10 cellular contexts compared by ENCODE assay signal in the genomic region with DNA sequence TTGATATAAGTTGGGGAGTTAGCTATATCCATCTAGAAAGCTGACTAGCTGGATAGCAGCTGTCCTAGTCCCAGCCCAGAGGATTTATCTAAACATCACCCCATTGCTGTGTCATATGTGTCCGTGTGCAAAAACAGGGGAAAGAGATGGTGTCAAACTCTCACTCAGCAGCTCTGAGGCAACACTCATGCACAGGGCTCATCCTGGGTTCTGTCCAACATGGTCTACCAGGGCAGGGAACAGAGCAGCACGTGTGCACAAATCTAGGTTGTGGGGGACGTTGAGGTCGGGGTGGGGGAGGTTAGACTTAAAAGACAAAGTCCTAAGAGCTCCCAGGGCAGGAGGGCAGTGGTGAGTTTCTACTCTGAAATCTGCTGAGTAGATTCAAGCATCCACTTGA. TPM values are rescaled to one million over a fixed set of nuclear protein-coding genes. Genes with fewer than 3 reads are reported as not detected.
DNase-seq lines count a peak whose midpoint lies in the region; ATAC-seq, FAIRE-seq and TF ChIP-seq lines count a peak whose summit lies in the region.
"Had no signal": no experiment of that assay in that cellular context is flagged by ENCODE, and none has a peak within 500 bp of the region (broad histone marks: within the 10 kb centered on the region; RNA-seq: fewer than 3 reads in every experiment).

No MANE protein-coding gene starts in this region.

- H3K4me3 Mint-ChIP-seq in activated CD8-positive, alpha-beta T cell treated with anti-CD3 and anti-CD28 coated beads for 36 hours: no peak overlapping the region
- H3K4me3 Mint-ChIP-seq in activated CD8-positive, alpha-beta T cell treated with anti-CD3 and anti-CD28 coated beads, Interleukin-2, amount 10 ng/mL, durations not matched to agents 7 days and 5 days: no peak overlapping the region

- no peak overlapping the region for H3K4me3 ChIP-seq in GM12878
- H3K4me3 ChIP-seq in left lung: no peak overlapping the region
- H3K4me3 ChIP-seq in suprapubic skin: no peak overlapping the region
- H3K4me3 ChIP-seq: mucosa of descending colon had no signal

- H3K9me3 ChIP-seq in GM12878 (replicated peaks; ENCODE audit: control insufficient read depth, insufficient read depth, low read length) (no peaks in the 10 kb centered on the region), left lung (no peaks in the 10 kb centered on the region), suprapubic skin (no peaks in the 10 kb centered on the region)
- H3K9me3 ChIP-seq: mucosa of descending colon had no signal

- WGBS in GM12878 (ENCODE audit: insufficient coverage, insufficient replicate concordance, low lambda C conversion rate, missing lambda C conversion rate): 73% methylated on average over 4 of the region's 4 CpGs
- WGBS in suprapubic skin: 70% methylated on average over 4 of the region's 4 CpGs

- intact Hi-C loops in activated CD8-positive, alpha-beta T cell treated with anti-CD3 and anti-CD28 coated beads for 36 hours (cut with micrococcal nuclease): no loop called here
- intact Hi-C loops in GM12878 (cut with micrococcal nuclease; ENCODE audit: unreplicated experiment): no loop called here
- intact Hi-C loops in left lung (cut with DNase I): no loop called here

- H3K79me2 ChIP-seq in GM12878 (ENCODE audit: control insufficient read depth, insufficient read depth, low read length): no peaks in the 10 kb centered on the region

- no peak for DNase-seq in activated CD8-positive, alpha-beta T cell treated with anti-CD3 and anti-CD28 coated beads for 36 hours
- no peak for DNase-seq in activated CD8-positive, alpha-beta T cell treated with anti-CD3 and anti-CD28 coated beads, Interleukin-2, amount 10 ng/mL, durations not matched to agents 7 days and 5 days
- DNase-seq in GM12878 (ENCODE audit: low read depth, low spot score): no peak
- no peak for DNase-seq in left lung
- DNase-seq in suprapubic skin (ENCODE audit: low spot score in 2 of 2): no peak
- no peak for DNase-seq in NCI-H510A (lab: John Stamatoyannopoulos, UW)
- DNase-seq in DMS53 treated with DMSO at 0.1 percent for 48 hours (lab: John Stamatoyannopoulos, UW; ENCODE audit: unreplicated experiment): no peak
- no peak for DNase-seq in GDM1 (lab: John Stamatoyannopoulos, UW)
- DNase-seq: NCI-H1105 treated with DMSO at 0.1 percent for 48 hours had no signal

- FAIRE-seq in GM12878 (lab: Jason Lieb, UNC): no peak

- no peak overlapping the region for H3K27ac ChIP-seq in GM12878 (ENCODE audit: control insufficient read depth, insufficient read depth)
- H3K27ac ChIP-seq in left lung: peak overlapping the region; percentile 65 to 77
- H3K27ac ChIP-seq in suprapubic skin: peak overlapping the region; percentile 83

- CTCF ChIA-PET in activated CD8-positive, alpha-beta T cell treated with anti-CD3 and anti-CD28 coated beads for 36 hours (lab: Charles Lee): interaction anchor here (0.8 to 14.1 kb wide), 5 partner anchors 10 to 99 kb away, joined by 3 to 179 read pairs (median 9); no protein-coding TSS in a partner anchor
- CTCF ChIA-PET in activated CD8-positive, alpha-beta T cell treated with anti-CD3 and anti-CD28 coated beads, Interleukin-2, amount 10 ng/mL, durations not matched to agents 7 days and 5 days (lab: Charles Lee): interaction anchor here (0.9 to 6.5 kb wide), 9 partner anchors 10 to 211 kb away, joined by 3 to 56 read pairs (median 4); a partner anchor contains a TSS
- CTCF ChIA-PET in GM12878 (lab: Yijun Ruan, JAX): interaction anchor here (0.8 to 4.1 kb wide), 10 partner anchors 10 to 211 kb away, joined by 3 to 32 read pairs (median 4); a partner anchor contains a TSS

- POLR2A ChIA-PET in activated CD8-positive, alpha-beta T cell treated with anti-CD3 and anti-CD28 coated beads for 36 hours (lab: Charles Lee): interaction anchor here (0.6 to 10.6 kb wide), 14 partner anchors 10 to 295 kb away, joined by 3 to 120 read pairs (median 6); a partner anchor contains a TSS
- POLR2A ChIA-PET in activated CD8-positive, alpha-beta T cell treated with anti-CD3 and anti-CD28 coated beads, Interleukin-2, amount 10 ng/mL, durations not matched to agents 7 days and 5 days (lab: Charles Lee): interaction anchor here (0.6 to 2.4 kb wide), 5 partner anchors 16 to 160 kb away, joined by 3 to 17 read pairs (median 4); a partner anchor contains a TSS
- POLR2A ChIA-PET in GM12878 (lab: Charles Lee): interaction anchor here (0.6 to 4.8 kb wide), 5 partner anchors 10 to 538 kb away, joined by 3 to 19 read pairs (median 4); a partner anchor contains a TSS

- no peaks in the 10 kb centered on the region for H3K27me3 Mint-ChIP-seq in activated CD8-positive, alpha-beta T cell treated with anti-CD3 and anti-CD28 coated beads for 36 hours
- no peaks in the 10 kb centered on the region for H3K27me3 Mint-ChIP-seq in activated CD8-positive, alpha-beta T cell treated with anti-CD3 and anti-CD28 coated beads, Interleukin-2, amount 10 ng/mL, durations not matched to agents 7 days and 5 days (ENCODE audit: low read depth)

- H3K9ac ChIP-seq in GM12878 (ENCODE audit: control insufficient read depth, insufficient read depth, low read length): no peak overlapping the region

- H3K4me1 Mint-ChIP-seq in activated CD8-positive, alpha-beta T cell treated with anti-CD3 and anti-CD28 coated beads for 36 hours (ENCODE audit: low read depth): peaks cover 27% of the 10 kb centered on the region
- H3K4me1 Mint-ChIP-seq in activated CD8-positive, alpha-beta T cell treated with anti-CD3 and anti-CD28 coated beads, Interleukin-2, amount 10 ng/mL, durations not matched to agents 7 days and 5 days (ENCODE audit: low read depth): peaks cover 14% of the 10 kb centered on the region

- H3K4me1 ChIP-seq in GM12878 (ENCODE audit: control insufficient read depth, insufficient read depth, low read length): no peaks in the 10 kb centered on the region
- peaks cover 23 to 54% of the 10 kb centered on the region in 2 donors for H3K4me1 ChIP-seq in left lung
- H3K4me1 ChIP-seq in suprapubic skin: peaks cover 50% of the 10 kb centered on the region

- RAD21 ChIA-PET in GM12878 (lab: Charles Lee; ENCODE audit: unreplicated experiment): interaction anchor here (1.8 to 2.8 kb wide), 2 partner anchors 10 to 30 kb away, joined by 7 to 18 read pairs; no protein-coding TSS in a partner anchor

- H3K36me3 Mint-ChIP-seq in activated CD8-positive, alpha-beta T cell treated with anti-CD3 and anti-CD28 coated beads for 36 hours (ENCODE audit: low read depth): peaks cover 24% of the 10 kb centered on the region
- H3K36me3 Mint-ChIP-seq in activated CD8-positive, alpha-beta T cell treated with anti-CD3 and anti-CD28 coated beads, Interleukin-2, amount 10 ng/mL, durations not matched to agents 7 days and 5 days (ENCODE audit: low read depth): peaks cover 51% of the 10 kb centered on the region

- BruUV-seq in GM12878 (replicated peaks; lab: Mats Ljungman, UMichigan): no TSS peak

- TF ChIP-seq CTCF in activated CD8-positive, alpha-beta T cell treated with anti-CD3 and anti-CD28 coated beads for 36 hours (IDR thresholded peaks at IDR 0.05): no peak
- no peak for TF ChIP-seq CTCF in GM12878 (IDR thresholded peaks at IDR 0.05 in 2 of 3, conservative IDR thresholded peaks at IDR 0.05 in 1 of 3; ENCODE audit: control insufficient read depth in 2 of 3, extremely low read depth in 1 of 3, insufficient read depth in 1 of 3, low read depth in 3 of 3, low read length in 3 of 3)
- TF ChIP-seq CTCF in left lung (IDR thresholded peaks at IDR 0.05): no peak
- no peak for TF ChIP-seq CTCF in suprapubic skin (IDR thresholded peaks at IDR 0.05)

- H3K27me3 ChIP-seq in GM12878 (replicated peaks in 1 of 2; ENCODE audit: control insufficient read depth in 2 of 2, insufficient read depth in 2 of 2, low read length in 1 of 2) (no peaks in the 10 kb centered on the region), left lung (no peaks in the 10 kb centered on the region), suprapubic skin (no peaks in the 10 kb centered on the region)

- H3K9me3 Mint-ChIP-seq in activated CD8-positive, alpha-beta T cell treated with anti-CD3 and anti-CD28 coated beads for 36 hours: no peaks in the 10 kb centered on the region
- H3K9me3 Mint-ChIP-seq in activated CD8-positive, alpha-beta T cell treated with anti-CD3 and anti-CD28 coated beads, Interleukin-2, amount 10 ng/mL, durations not matched to agents 7 days and 5 days (ENCODE audit: insufficient read depth): no peaks in the 10 kb centered on the region

- no peak for ATAC-seq in activated CD8-positive, alpha-beta T cell treated with anti-CD3 and anti-CD28 coated beads for 36 hours
- ATAC-seq in activated CD8-positive, alpha-beta T cell treated with anti-CD3 and anti-CD28 coated beads, Interleukin-2, amount 10 ng/mL, durations not matched to agents 7 days and 5 days: no peak
- ATAC-seq in GM12878: no peak
- peak; percentile 3 for ATAC-seq in left lung

- TF ChIP-seq POLR2A in GM12878 (IDR thresholded peaks at IDR 0.05; ENCODE audit: low read depth, low read length) (peak; percentile 17; the same call in 1 of the 2 replicates), suprapubic skin (IDR thresholded peaks at IDR 0.05) (no peak)

- H3K27ac Mint-ChIP-seq in activated CD8-positive, alpha-beta T cell treated with anti-CD3 and anti-CD28 coated beads for 36 hours: peak overlapping the region; percentile 97
- no peak overlapping the region for H3K27ac Mint-ChIP-seq in activated CD8-positive, alpha-beta T cell treated with anti-CD3 and anti-CD28 coated beads, Interleukin-2, amount 10 ng/mL, durations not matched to agents 7 days and 5 days

- H3K36me3 ChIP-seq in GM12878 (ENCODE audit: control insufficient read depth in 2 of 2, insufficient read depth in 2 of 2, low read length in 1 of 2): peaks cover 21 to 50% of the 10 kb centered on the region in 2 experiments
- peaks cover 4 to 91% of the 10 kb centered on the region in 2 donors for H3K36me3 ChIP-seq in left lung
- peaks cover 65% of the 10 kb centered on the region for H3K36me3 ChIP-seq in suprapubic skin

- in situ Hi-C loops in GM12878 (cut with MboI): no loop called here

- no peak overlapping the region for H3K4me2 ChIP-seq in GM12878 (ENCODE audit: control insufficient read depth, insufficient read depth)

- TF ChIP-seq RAD21 in GM12878 (IDR thresholded peaks at IDR 0.05; ENCODE audit: insufficient read depth, low read depth, low read length): no peak

- no peak for TF ChIP-seq EP300 in GM12878 (IDR thresholded peaks at IDR 0.05; ENCODE audit: borderline replicate concordance in 1 of 2, control insufficient read depth in 1 of 2, low read depth in 2 of 2, low read length in 2 of 2)
- no peak for TF ChIP-seq EP300 in suprapubic skin (IDR thresholded peaks at IDR 0.05)

- 0 out of 2 replicates have a peak, but pooled peaks cover 4% of the 10 kb centered on the region for H4K20me1 ChIP-seq in GM12878 (ENCODE audit: control insufficient read depth, insufficient read depth)

- H2AFZ ChIP-seq in GM12878 (ENCODE audit: control insufficient read depth, low read depth, low read length): no peak overlapping the region

- SMC1A ChIA-PET in GM12878 (lab: Charles Lee; ENCODE audit: uncharacterized antibody, unreplicated experiment): interaction anchor here (0.8 to 3.8 kb wide), 7 partner anchors 10 to 87 kb away, joined by 3 to 15 read pairs (median 4); no protein-coding TSS in a partner anchor

RNA-seq across cellular contexts. Expression of a gene that starts 16.2 kb away (rescaled TPM):
- 10 to 100 TPM; 46.6 to 47.3 TPM for total RNA-seq in activated CD8-positive, alpha-beta T cell treated with anti-CD3 and anti-CD28 coated beads for 36 hours
- 10 to 100 TPM; 56.0 to 70.2 TPM for total RNA-seq in activated CD8-positive, alpha-beta T cell treated with anti-CD3 and anti-CD28 coated beads, Interleukin-2, amount 10 ng/mL, durations not matched to agents 7 days and 5 days
- 68.9 and 69.2 TPM in 2 replicates for total RNA-seq in GM12878 (2013; cell fraction: nucleolus; rRNA removed)
- total RNA-seq in GM12878 (2014; rRNA removed) (46.3 and 50.0 TPM in 2 replicates), GM12878 (2014; rRNA removed; fragmentation: Illumina TruSeq; extraction: Trizol) (27.0 and 27.6 TPM in 2 replicates), GM12878 (2021) (56.8 and 58.5 TPM in 2 replicates), left lung (10 to 100 TPM; 54.8 to 71.3 TPM), suprapubic skin (100 to 1,000 TPM in 1 of 4 donors, 10 to 100 TPM in 3; 50.0 to 102 (median 60.3) TPM)
- polyA plus RNA-seq in GM12878 (2011; ENCODE audit: low read depth): 29.3 TPM
- polyA plus RNA-seq in GM12878 (2011; rRNA removed) (58.8 and 88.3 TPM in 2 replicates), GM12878 (2014; fragmentation: Illumina TruSeq; extraction: Trizol) (44.1 and 52.2 TPM in 2 replicates), GM12878 (2014; fragmentation: Nextera tagmentation; extraction: Ambion mirVana) (1 to 10 TPM; 3.3 to 7.2 TPM), GM12878 (2014; rRNA removed) (62.9 and 72.2 TPM in 2 replicates), GM12878 (2016; fragmentation: Nextera tagmentation; extraction: Ambion mirVana) (10 to 100 TPM; 51.2 to 53.1 TPM)
- polyA plus RNA-seq in GM12878 (2011; cell fraction: cytosol; rRNA removed): 103 and 113 TPM in 2 replicates
- 151 and 222 TPM in 2 replicates for polyA plus RNA-seq in GM12878 (2011; cell fraction: nucleus; rRNA removed)
- polyA plus RNA-seq in GM12878 (2012): 37.7 and 45.0 TPM in 2 replicates
- 150 and 166 TPM in 2 replicates for polyA minus RNA-seq in GM12878 (2011; rRNA and poly(A)+ RNA removed)
- 32.1 and 33.4 TPM in 2 replicates for polyA minus RNA-seq in GM12878 (2011; cell fraction: cytosol; rRNA and poly(A)+ RNA removed)
- polyA minus RNA-seq in GM12878 (2011; cell fraction: nucleus; rRNA and poly(A)+ RNA removed): 40.0 and 60.0 TPM in 2 replicates

RNA-seq across cellular contexts. Expression of a gene that starts 28.9 kb away (rescaled TPM):
- 10 to 100 TPM; 27.3 to 29.5 TPM for total RNA-seq in activated CD8-positive, alpha-beta T cell treated with anti-CD3 and anti-CD28 coated beads for 36 hours
- total RNA-seq in activated CD8-positive, alpha-beta T cell treated with anti-CD3 and anti-CD28 coated beads, Interleukin-2, amount 10 ng/mL, durations not matched to agents 7 days and 5 days: 10 to 100 TPM; 25.5 to 26.6 TPM
- total RNA-seq in GM12878 (2013; cell fraction: nucleolus; rRNA removed): 43.2 and 52.7 TPM in 2 replicates
- 18.0 and 18.8 TPM in 2 replicates for total RNA-seq in GM12878 (2014; rRNA removed)
- 9.9 and 11.0 TPM in 2 replicates for total RNA-seq in GM12878 (2014; rRNA removed; fragmentation: Illumina TruSeq; extraction: Trizol)
- 30.9 and 34.1 TPM in 2 replicates for total RNA-seq in GM12878 (2021)
- polyA plus RNA-seq in GM12878 (2011; ENCODE audit: low read depth): 11.2 TPM
- 7.2 and 17.8 TPM in 2 replicates for polyA plus RNA-seq in GM12878 (2011; rRNA removed)
- polyA plus RNA-seq in GM12878 (2011; cell fraction: cytosol; rRNA removed): 24.8 and 30.1 TPM in 2 replicates
- 62.8 and 68.6 TPM in 2 replicates for polyA plus RNA-seq in GM12878 (2011; cell fraction: nucleus; rRNA removed)
- polyA plus RNA-seq in GM12878 (2012): 17.1 and 25.4 TPM in 2 replicates
- polyA plus RNA-seq in GM12878 (2014; fragmentation: Illumina TruSeq; extraction: Trizol): 3.7 and 8.9 TPM in 2 replicates
- under 1 TPM; 0.08 to 0.51 TPM for polyA plus RNA-seq in GM12878 (2014; fragmentation: Nextera tagmentation; extraction: Ambion mirVana)
- polyA plus RNA-seq in GM12878 (2014; rRNA removed): 17.3 and 18.9 TPM in 2 replicates
- 1 to 10 TPM; 4.9 to 5.5 TPM for polyA plus RNA-seq in GM12878 (2016; fragmentation: Nextera tagmentation; extraction: Ambion mirVana)
- 34.8 and 58.8 TPM in 2 replicates for polyA minus RNA-seq in GM12878 (2011; rRNA and poly(A)+ RNA removed)
- 15.6 and 23.5 TPM in 2 replicates for polyA minus RNA-seq in GM12878 (2011; cell fraction: cytosol; rRNA and poly(A)+ RNA removed)
- polyA minus RNA-seq in GM12878 (2011; cell fraction: nucleus; rRNA and poly(A)+ RNA removed): 42.0 and 67.8 TPM in 2 replicates
- 10 to 100 TPM; 17.7 to 22.8 TPM for total RNA-seq in left lung
- total RNA-seq in suprapubic skin: 10 to 100 TPM; 23.6 to 36.8 (median 29.7) TPM

RNA-seq across cellular contexts. Expression of a gene that starts 36.1 kb away (rescaled TPM):
- total RNA-seq in activated CD8-positive, alpha-beta T cell treated with anti-CD3 and anti-CD28 coated beads for 36 hours: 10 to 100 TPM; 55.6 to 55.7 TPM
- 10 to 100 TPM; 59.3 to 63.9 TPM for total RNA-seq in activated CD8-positive, alpha-beta T cell treated with anti-CD3 and anti-CD28 coated beads, Interleukin-2, amount 10 ng/mL, durations not matched to agents 7 days and 5 days
- 130 and 156 TPM in 2 replicates for total RNA-seq in GM12878 (2013; cell fraction: nucleolus; rRNA removed)
- total RNA-seq in GM12878 (2014; rRNA removed) (119 and 129 TPM in 2 replicates), GM12878 (2014; rRNA removed; fragmentation: Illumina TruSeq; extraction: Trizol) (136 and 138 TPM in 2 replicates), GM12878 (2021) (119 and 138 TPM in 2 replicates), left lung (10 to 100 TPM; 37.1 to 63.3 TPM), suprapubic skin (10 to 100 TPM; 18.0 to 22.1 (median 18.5) TPM)
- 102 TPM for polyA plus RNA-seq in GM12878 (2011; ENCODE audit: low read depth)
- polyA plus RNA-seq in GM12878 (2011; rRNA removed) (128 and 155 TPM in 2 replicates), GM12878 (2014; fragmentation: Illumina TruSeq; extraction: Trizol) (198 and 209 TPM in 2 replicates), GM12878 (2014; fragmentation: Nextera tagmentation; extraction: Ambion mirVana) (10 to 100 TPM; 14.1 to 18.4 TPM), GM12878 (2014; rRNA removed) (129 and 134 TPM in 2 replicates), GM12878 (2016; fragmentation: Nextera tagmentation; extraction: Ambion mirVana) (10 to 100 TPM; 76.1 to 82.3 TPM)
- polyA plus RNA-seq in GM12878 (2011; cell fraction: cytosol; rRNA removed): 101 and 106 TPM in 2 replicates
- 201 and 290 TPM in 2 replicates for polyA plus RNA-seq in GM12878 (2011; cell fraction: nucleus; rRNA removed)
- 81.1 and 81.7 TPM in 2 replicates for polyA plus RNA-seq in GM12878 (2012)
- polyA minus RNA-seq in GM12878 (2011; rRNA and poly(A)+ RNA removed): 125 and 136 TPM in 2 replicates
- polyA minus RNA-seq in GM12878 (2011; cell fraction: cytosol; rRNA and poly(A)+ RNA removed): 56.4 and 58.2 TPM in 2 replicates
- polyA minus RNA-seq in GM12878 (2011; cell fraction: nucleus; rRNA and poly(A)+ RNA removed): 58.4 and 69.9 TPM in 2 replicates

RNA-seq across cellular contexts. Expression of a gene that starts 56.5 kb away (rescaled TPM):
- 100 to 1,000 TPM; 203 to 214 TPM for total RNA-seq in activated CD8-positive, alpha-beta T cell treated with anti-CD3 and anti-CD28 coated beads for 36 hours
- total RNA-seq in activated CD8-positive, alpha-beta T cell treated with anti-CD3 and anti-CD28 coated beads, Interleukin-2, amount 10 ng/mL, durations not matched to agents 7 days and 5 days: 100 to 1,000 TPM; 194 to 210 TPM
- total RNA-seq in GM12878 (2013; cell fraction: nucleolus; rRNA removed): 46.4 and 48.2 TPM in 2 replicates
- total RNA-seq in GM12878 (2014; rRNA removed): 167 and 169 TPM in 2 replicates
- 201 and 209 TPM in 2 replicates for total RNA-seq in GM12878 (2014; rRNA removed; fragmentation: Illumina TruSeq; extraction: Trizol)
- total RNA-seq in GM12878 (2021): 179 and 186 TPM in 2 replicates
- polyA plus RNA-seq in GM12878 (2011; ENCODE audit: low read depth): 113 TPM
- polyA plus RNA-seq in GM12878 (2011; rRNA removed): 221 and 241 TPM in 2 replicates
- polyA plus RNA-seq in GM12878 (2011; cell fraction: cytosol; rRNA removed): 264 and 310 TPM in 2 replicates
- 130 and 154 TPM in 2 replicates for polyA plus RNA-seq in GM12878 (2011; cell fraction: nucleus; rRNA removed)
- 143 and 169 TPM in 2 replicates for polyA plus RNA-seq in GM12878 (2012)
- 145 and 174 TPM in 2 replicates for polyA plus RNA-seq in GM12878 (2014; fragmentation: Illumina TruSeq; extraction: Trizol)
- 100 to 1,000 TPM; 129 to 190 TPM for polyA plus RNA-seq in GM12878 (2014; fragmentation: Nextera tagmentation; extraction: Ambion mirVana)
- polyA plus RNA-seq in GM12878 (2014; rRNA removed): 165 and 182 TPM in 2 replicates
- 100 to 1,000 TPM; 264 to 281 TPM for polyA plus RNA-seq in GM12878 (2016; fragmentation: Nextera tagmentation; extraction: Ambion mirVana)
- polyA minus RNA-seq in GM12878 (2011; rRNA and poly(A)+ RNA removed): 211 and 229 TPM in 2 replicates
- polyA minus RNA-seq in GM12878 (2011; cell fraction: cytosol; rRNA and poly(A)+ RNA removed): 48.0 and 71.5 TPM in 2 replicates
- polyA minus RNA-seq in GM12878 (2011; cell fraction: nucleus; rRNA and poly(A)+ RNA removed): 26.8 and 47.2 TPM in 2 replicates
- 100 to 1,000 TPM; 104 to 153 TPM for total RNA-seq in left lung
- 100 to 1,000 TPM; 101 to 133 (median 119) TPM for total RNA-seq in suprapubic skin
